In the genomic region with DNA sequence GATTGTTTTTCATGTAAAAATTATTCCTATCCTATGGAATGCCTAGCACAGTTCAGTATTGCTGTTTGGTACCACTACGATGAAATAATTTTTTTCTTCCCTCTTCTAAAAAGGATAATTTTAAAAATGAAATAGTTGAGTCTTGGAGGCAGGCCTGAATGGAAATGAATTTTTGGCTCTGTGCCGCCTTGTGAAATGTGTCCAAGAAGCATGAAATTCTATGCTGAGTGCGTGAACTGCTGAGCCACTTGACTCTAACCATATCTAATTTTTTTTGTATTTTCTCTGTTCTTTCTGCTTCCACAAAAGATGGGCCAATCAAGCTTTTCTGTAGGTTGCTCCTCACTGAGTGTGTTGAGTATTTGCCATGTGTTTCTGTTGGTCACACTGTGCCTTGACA, we compare ENCODE assay signal across 23 cellular contexts.
"Had no signal": no experiment of that assay in that cellular context is flagged by ENCODE, and none has a peak within 500 bp of the region (broad histone marks: within the 10 kb centered on the region; RNA-seq: fewer than 3 reads in every experiment).

No MANE protein-coding gene starts in this region.

- H3K4me1 Mint-ChIP-seq: activated naive CD8-positive, alpha-beta T cell treated with anti-CD3 and anti-CD28 coated beads, Interleukin-2, amount 10 ng/mL, durations not matched to agents 7 days and 5 days had no signal

- H3K9me3 Mint-ChIP-seq: activated naive CD8-positive, alpha-beta T cell treated with anti-CD3 and anti-CD28 coated beads, Interleukin-2, amount 10 ng/mL, durations not matched to agents 7 days and 5 days; T-helper 1 cell treated with Interleukin-12 subunit alpha and Interleukin-12 subunit beta and Interleukin-4 antibody, amounts not matched to agents 30 μg/mL and 1 μg/mL, for 36 hours had no signal

- H3K27ac ChIP-seq: adrenal gland, Peyer's patch had no signal

- H3K36me3 Mint-ChIP-seq: activated naive CD8-positive, alpha-beta T cell treated with anti-CD3 and anti-CD28 coated beads, Interleukin-2, amount 10 ng/mL, durations not matched to agents 7 days and 5 days had no signal

- H3K4me3 ChIP-seq: adrenal gland, Peyer's patch had no signal

- ATAC-seq: activated CD8-positive, alpha-beta T cell treated with anti-CD3 and anti-CD28 coated beads, Interleukin-2, amount 10 ng/mL, durations not matched to agents 7 days and 5 days had no signal

- H3K27me3 ChIP-seq: adrenal gland, Peyer's patch had no signal

- DNase-seq: activated CD4-positive, alpha-beta T cell treated with anti-CD3 and anti-CD28 coated beads for 48 hours; activated CD4-positive, alpha-beta T cell treated with anti-CD3 and anti-CD28 coated beads, Interleukin-2, amount 50 U/mL, for 4 hours; activated CD4-positive, CD25-positive, alpha-beta regulatory T cell treated with anti-CD3 and anti-CD28 coated beads, Interleukin-2, amount 50 U/mL, for 72 hours; activated CD8-positive, alpha-beta memory T cell treated with anti-CD3 and anti-CD28 coated beads, Interleukin-2, amount 50 U/mL, for 48 hours; activated CD8-positive, alpha-beta T cell treated with anti-CD3 and anti-CD28 coated beads, Interleukin-2, amount 10 ng/mL, durations not matched to agents 7 days and 5 days; activated naive CD4-positive, alpha-beta T cell treated with anti-CD3 and anti-CD28 coated beads, Interleukin-2, amount 50 U/mL, for 16 hours; activated naive CD8-positive, alpha-beta T cell treated with anti-CD3 and anti-CD28 coated beads, Interleukin-2, amount 10 ng/mL, durations not matched to agents 7 days and 5 days; activated T-cell treated with anti-CD3 and anti-CD28 coated beads, Interleukin-2, amount 50 U/mL, for 1 hour; adrenal gland; caudate nucleus; Karpas-422; NCI-H1105 treated with DMSO at 0.1 percent for 48 hours; NCI-H1436 treated with DMSO at 0.1 percent for 48 hours; NCI-H187; NCI-H2081; NCI-H2227 treated with DMSO at 0.1 percent for 48 hours; NCI-H446 treated with DMSO at 0.1 percent for 48 hours; NCI-H524 treated with DMSO at 0.1 percent for 48 hours; NCI-H82; OCI-M1; Peyer's patch; SHP77 had no signal

- H3K4me3 Mint-ChIP-seq: activated CD8-positive, alpha-beta T cell treated with anti-CD3 and anti-CD28 coated beads, Interleukin-2, amount 10 ng/mL, durations not matched to agents 7 days and 5 days; activated naive CD8-positive, alpha-beta T cell treated with anti-CD3 and anti-CD28 coated beads, Interleukin-2, amount 10 ng/mL, durations not matched to agents 7 days and 5 days; T-helper 1 cell treated with Interleukin-12 subunit alpha and Interleukin-12 subunit beta and Interleukin-4 antibody, amounts not matched to agents 30 μg/mL and 1 μg/mL, for 36 hours had no signal

- H3K27ac Mint-ChIP-seq: activated CD8-positive, alpha-beta T cell treated with anti-CD3 and anti-CD28 coated beads, Interleukin-2, amount 10 ng/mL, durations not matched to agents 7 days and 5 days; activated naive CD8-positive, alpha-beta T cell treated with anti-CD3 and anti-CD28 coated beads, Interleukin-2, amount 10 ng/mL, durations not matched to agents 7 days and 5 days; T-helper 1 cell treated with Interleukin-12 subunit alpha and Interleukin-12 subunit beta and Interleukin-4 antibody, amounts not matched to agents 30 μg/mL and 1 μg/mL, for 36 hours had no signal
